In genomic region chr1:24764439-24764838, GRCh38 we compare ENCODE assay signal across 2 cellular contexts.
TF ChIP-seq lines count a peak whose summit lies in the region.

No MANE protein-coding gene starts in this region.

TF ChIP-seq in SK-N-SH, 30 proteins besides CTCF, POLR2A, EP300 and RAD21 (continued from another document):
- TF ChIP-seq, protein P1, sequence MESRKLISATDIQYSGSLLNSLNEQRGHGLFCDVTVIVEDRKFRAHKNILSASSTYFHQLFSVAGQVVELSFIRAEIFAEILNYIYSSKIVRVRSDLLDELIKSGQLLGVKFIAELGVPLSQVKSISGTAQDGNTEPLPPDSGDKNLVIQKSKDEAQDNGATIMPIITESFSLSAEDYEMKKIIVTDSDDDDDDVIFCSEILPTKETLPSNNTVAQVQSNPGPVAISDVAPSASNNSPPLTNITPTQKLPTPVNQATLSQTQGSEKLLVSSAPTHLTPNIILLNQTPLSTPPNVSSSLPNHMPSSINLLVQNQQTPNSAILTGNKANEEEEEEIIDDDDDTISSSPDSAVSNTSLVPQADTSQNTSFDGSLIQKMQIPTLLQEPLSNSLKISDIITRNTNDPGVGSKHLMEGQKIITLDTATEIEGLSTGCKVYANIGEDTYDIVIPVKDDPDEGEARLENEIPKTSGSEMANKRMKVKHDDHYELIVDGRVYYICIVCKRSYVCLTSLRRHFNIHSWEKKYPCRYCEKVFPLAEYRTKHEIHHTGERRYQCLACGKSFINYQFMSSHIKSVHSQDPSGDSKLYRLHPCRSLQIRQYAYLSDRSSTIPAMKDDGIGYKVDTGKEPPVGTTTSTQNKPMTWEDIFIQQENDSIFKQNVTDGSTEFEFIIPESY (IDR thresholded peaks at IDR 0.05; ENCODE audit: borderline replicate concordance, low read depth): no peak
- TF ChIP-seq TCF12 (IDR thresholded peaks at IDR 0.05): no peak
- TF ChIP-seq, protein P2, sequence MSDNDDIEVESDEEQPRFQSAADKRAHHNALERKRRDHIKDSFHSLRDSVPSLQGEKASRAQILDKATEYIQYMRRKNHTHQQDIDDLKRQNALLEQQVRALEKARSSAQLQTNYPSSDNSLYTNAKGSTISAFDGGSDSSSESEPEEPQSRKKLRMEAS (IDR thresholded peaks at IDR 0.05; ENCODE audit: low read depth): no peak
- TF ChIP-seq ELF1 (IDR thresholded peaks at IDR 0.05): no peak
- TF ChIP-seq YY1 (IDR thresholded peaks at IDR 0.05; ENCODE audit: low read depth): no peak
- no peak for TF ChIP-seq SMC3 (IDR thresholded peaks at IDR 0.05; ENCODE audit: low read depth, low read length)
- TF ChIP-seq EZH2phosphoT487 (IDR thresholded peaks at IDR 0.05; ENCODE audit: borderline replicate concordance, low read depth): no peak
- no peak for TF ChIP-seq GABPA (IDR thresholded peaks at IDR 0.05; ENCODE audit: low read depth)
- TF ChIP-seq, protein P3, sequence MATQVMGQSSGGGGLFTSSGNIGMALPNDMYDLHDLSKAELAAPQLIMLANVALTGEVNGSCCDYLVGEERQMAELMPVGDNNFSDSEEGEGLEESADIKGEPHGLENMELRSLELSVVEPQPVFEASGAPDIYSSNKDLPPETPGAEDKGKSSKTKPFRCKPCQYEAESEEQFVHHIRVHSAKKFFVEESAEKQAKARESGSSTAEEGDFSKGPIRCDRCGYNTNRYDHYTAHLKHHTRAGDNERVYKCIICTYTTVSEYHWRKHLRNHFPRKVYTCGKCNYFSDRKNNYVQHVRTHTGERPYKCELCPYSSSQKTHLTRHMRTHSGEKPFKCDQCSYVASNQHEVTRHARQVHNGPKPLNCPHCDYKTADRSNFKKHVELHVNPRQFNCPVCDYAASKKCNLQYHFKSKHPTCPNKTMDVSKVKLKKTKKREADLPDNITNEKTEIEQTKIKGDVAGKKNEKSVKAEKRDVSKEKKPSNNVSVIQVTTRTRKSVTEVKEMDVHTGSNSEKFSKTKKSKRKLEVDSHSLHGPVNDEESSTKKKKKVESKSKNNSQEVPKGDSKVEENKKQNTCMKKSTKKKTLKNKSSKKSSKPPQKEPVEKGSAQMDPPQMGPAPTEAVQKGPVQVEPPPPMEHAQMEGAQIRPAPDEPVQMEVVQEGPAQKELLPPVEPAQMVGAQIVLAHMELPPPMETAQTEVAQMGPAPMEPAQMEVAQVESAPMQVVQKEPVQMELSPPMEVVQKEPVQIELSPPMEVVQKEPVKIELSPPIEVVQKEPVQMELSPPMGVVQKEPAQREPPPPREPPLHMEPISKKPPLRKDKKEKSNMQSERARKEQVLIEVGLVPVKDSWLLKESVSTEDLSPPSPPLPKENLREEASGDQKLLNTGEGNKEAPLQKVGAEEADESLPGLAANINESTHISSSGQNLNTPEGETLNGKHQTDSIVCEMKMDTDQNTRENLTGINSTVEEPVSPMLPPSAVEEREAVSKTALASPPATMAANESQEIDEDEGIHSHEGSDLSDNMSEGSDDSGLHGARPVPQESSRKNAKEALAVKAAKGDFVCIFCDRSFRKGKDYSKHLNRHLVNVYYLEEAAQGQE (IDR thresholded peaks at IDR 0.05; ENCODE audit: low read depth, low read length): no peak
- no peak for TF ChIP-seq RCOR1 (IDR thresholded peaks at IDR 0.05; ENCODE audit: low read length)

TF ChIP-seq in SK-N-SH treated with all-trans-retinoic acid at 6 μM for 48 hours, 23 proteins besides CTCF, POLR2A, EP300 and RAD21 (continued from another document):
- TF ChIP-seq CSRNP3 (CRISPR knock-in tag; IDR thresholded peaks at IDR 0.05) (no peak), ZFP30 (CRISPR knock-in tag; IDR thresholded peaks at IDR 0.05) (no peak)
